ENCODE assay signal across 1 cellular context in the genomic region with DNA sequence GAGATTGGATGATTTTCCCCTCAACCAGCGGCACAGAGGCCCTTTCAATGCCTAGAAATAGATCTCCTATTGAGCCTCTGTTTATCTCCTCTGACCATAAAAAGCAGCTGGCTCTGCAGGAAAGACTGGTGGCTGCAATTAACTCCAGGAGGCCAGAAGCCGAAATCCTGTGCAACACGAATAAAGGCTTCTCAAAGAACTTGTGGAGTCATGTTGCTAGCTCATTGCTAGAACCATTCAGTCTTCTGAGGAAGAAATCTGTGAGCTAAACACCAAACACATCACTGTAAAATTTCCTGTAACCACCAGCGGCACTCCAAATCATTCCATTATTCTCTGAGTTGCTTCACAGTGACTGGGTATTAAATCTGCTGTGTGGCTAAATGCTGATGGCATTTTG.
TF ChIP-seq lines count a peak whose summit lies in the region.

No MANE protein-coding gene starts in this region.

TF ChIP-seq in K562, 482 proteins besides CTCF, POLR2A, EP300 and RAD21 (continued from another document and continues in another):
- TF ChIP-seq, protein P1, sequence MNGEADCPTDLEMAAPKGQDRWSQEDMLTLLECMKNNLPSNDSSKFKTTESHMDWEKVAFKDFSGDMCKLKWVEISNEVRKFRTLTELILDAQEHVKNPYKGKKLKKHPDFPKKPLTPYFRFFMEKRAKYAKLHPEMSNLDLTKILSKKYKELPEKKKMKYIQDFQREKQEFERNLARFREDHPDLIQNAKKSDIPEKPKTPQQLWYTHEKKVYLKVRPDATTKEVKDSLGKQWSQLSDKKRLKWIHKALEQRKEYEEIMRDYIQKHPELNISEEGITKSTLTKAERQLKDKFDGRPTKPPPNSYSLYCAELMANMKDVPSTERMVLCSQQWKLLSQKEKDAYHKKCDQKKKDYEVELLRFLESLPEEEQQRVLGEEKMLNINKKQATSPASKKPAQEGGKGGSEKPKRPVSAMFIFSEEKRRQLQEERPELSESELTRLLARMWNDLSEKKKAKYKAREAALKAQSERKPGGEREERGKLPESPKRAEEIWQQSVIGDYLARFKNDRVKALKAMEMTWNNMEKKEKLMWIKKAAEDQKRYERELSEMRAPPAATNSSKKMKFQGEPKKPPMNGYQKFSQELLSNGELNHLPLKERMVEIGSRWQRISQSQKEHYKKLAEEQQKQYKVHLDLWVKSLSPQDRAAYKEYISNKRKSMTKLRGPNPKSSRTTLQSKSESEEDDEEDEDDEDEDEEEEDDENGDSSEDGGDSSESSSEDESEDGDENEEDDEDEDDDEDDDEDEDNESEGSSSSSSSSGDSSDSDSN (IDR thresholded peaks at IDR 0.05; ENCODE audit: borderline replicate concordance in 1 of 2, low read depth in 2 of 2, low read length in 2 of 2): no peak
- TF ChIP-seq C11orf30 (IDR thresholded peaks at IDR 0.05; ENCODE audit: low read depth) (peak; percentile 59), MCM7 (IDR thresholded peaks at IDR 0.05) (no peak), NEUROD1 (IDR thresholded peaks at IDR 0.05; ENCODE audit: borderline replicate concordance, low read depth, low read length, partially characterized antibody) (no peak), ARID2 (IDR thresholded peaks at IDR 0.05) (no peak), DPF2 (IDR thresholded peaks at IDR 0.05) (peak; percentile 54), HDAC3 (IDR thresholded peaks at IDR 0.05; ENCODE audit: borderline replicate concordance, partially characterized antibody) (peak; percentile 22), CEBPG (CRISPR knock-in tag; IDR thresholded peaks at IDR 0.05) (no peak), CEBPG (tag; conservative IDR thresholded peaks at IDR 0.05 in 1 of 2, IDR thresholded peaks at IDR 0.05 in 1 of 2) (0 out of 4 replicates have a peak, but pooled peaks of 1 of the 2 experiments have one; percentile 7), ILK (tag; IDR thresholded peaks at IDR 0.05; ENCODE audit: borderline replicate concordance, low read depth) (no peak), PHB2 (IDR thresholded peaks at IDR 0.05; ENCODE audit: low read depth) (no peak), ZBTB17 (CRISPR knock-in tag; IDR thresholded peaks at IDR 0.05) (no peak), KDM5B (IDR thresholded peaks at IDR 0.05; ENCODE audit: insufficient replicate concordance, low read depth, low read length) (no peak), TCF3 (CRISPR knock-in tag; IDR thresholded peaks at IDR 0.05) (peak; percentile 64), ZNF232 (CRISPR knock-in tag; IDR thresholded peaks at IDR 0.05) (no peak), DNMT1 (IDR thresholded peaks at IDR 0.05) (no peak), SMARCA4 (IDR thresholded peaks at IDR 0.05) (0 out of 2 replicates have a peak, but pooled peaks have one; percentile 48), CBFA2T3 (IDR thresholded peaks at IDR 0.05) (peak; percentile 75), CTBP1 (IDR thresholded peaks at IDR 0.05; ENCODE audit: borderline replicate concordance) (0 out of 2 replicates have a peak, but pooled peaks have one; percentile 12), SMAD3 (CRISPR knock-in tag; conservative IDR thresholded peaks at IDR 0.05) (no peak), PTBP1 (IDR thresholded peaks at IDR 0.05; ENCODE audit: low read depth, low read length) (no peak), NFE2 (IDR thresholded peaks at IDR 0.05; ENCODE audit: low read depth) (peak; percentile 56)
- TF ChIP-seq, protein P2, sequence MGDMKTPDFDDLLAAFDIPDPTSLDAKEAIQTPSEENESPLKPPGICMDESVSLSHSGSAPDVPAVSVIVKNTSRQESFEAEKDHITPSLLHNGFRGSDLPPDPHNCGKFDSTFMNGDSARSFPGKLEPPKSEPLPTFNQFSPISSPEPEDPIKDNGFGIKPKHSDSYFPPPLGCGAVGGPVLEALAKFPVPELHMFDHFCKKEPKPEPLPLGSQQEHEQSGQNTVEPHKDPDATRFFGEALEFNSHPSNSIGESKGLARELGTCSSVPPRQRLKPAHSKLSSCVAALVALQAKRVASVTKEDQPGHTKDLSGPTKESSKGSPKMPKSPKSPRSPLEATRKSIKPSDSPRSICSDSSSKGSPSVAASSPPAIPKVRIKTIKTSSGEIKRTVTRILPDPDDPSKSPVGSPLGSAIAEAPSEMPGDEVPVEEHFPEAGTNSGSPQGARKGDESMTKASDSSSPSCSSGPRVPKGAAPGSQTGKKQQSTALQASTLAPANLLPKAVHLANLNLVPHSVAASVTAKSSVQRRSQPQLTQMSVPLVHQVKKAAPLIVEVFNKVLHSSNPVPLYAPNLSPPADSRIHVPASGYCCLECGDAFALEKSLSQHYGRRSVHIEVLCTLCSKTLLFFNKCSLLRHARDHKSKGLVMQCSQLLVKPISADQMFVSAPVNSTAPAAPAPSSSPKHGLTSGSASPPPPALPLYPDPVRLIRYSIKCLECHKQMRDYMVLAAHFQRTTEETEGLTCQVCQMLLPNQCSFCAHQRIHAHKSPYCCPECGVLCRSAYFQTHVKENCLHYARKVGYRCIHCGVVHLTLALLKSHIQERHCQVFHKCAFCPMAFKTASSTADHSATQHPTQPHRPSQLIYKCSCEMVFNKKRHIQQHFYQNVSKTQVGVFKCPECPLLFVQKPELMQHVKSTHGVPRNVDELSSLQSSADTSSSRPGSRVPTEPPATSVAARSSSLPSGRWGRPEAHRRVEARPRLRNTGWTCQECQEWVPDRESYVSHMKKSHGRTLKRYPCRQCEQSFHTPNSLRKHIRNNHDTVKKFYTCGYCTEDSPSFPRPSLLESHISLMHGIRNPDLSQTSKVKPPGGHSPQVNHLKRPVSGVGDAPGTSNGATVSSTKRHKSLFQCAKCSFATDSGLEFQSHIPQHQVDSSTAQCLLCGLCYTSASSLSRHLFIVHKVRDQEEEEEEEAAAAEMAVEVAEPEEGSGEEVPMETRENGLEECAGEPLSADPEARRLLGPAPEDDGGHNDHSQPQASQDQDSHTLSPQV (IDR thresholded peaks at IDR 0.05): peak; percentile 34; the same call in 1 of the 2 replicates
- TF ChIP-seq, protein P3, sequence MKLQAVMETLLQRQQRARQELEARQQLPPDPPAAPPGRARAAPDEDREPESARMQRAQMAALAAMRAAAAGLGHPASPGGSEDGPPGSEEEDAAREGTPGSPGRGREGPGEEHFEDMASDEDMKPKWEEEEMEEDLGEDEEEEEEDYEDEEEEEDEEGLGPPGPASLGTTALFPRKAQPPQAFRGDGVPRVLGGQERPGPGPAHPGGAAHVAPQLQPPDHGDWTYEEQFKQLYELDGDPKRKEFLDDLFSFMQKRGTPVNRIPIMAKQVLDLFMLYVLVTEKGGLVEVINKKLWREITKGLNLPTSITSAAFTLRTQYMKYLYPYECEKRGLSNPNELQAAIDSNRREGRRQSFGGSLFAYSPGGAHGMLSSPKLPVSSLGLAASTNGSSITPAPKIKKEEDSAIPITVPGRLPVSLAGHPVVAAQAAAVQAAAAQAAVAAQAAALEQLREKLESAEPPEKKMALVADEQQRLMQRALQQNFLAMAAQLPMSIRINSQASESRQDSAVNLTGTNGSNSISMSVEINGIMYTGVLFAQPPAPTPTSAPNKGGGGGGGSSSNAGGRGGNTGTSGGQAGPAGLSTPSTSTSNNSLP (IDR thresholded peaks at IDR 0.05; ENCODE audit: borderline replicate concordance, low read depth, low read length): 0 out of 2 replicates have a peak, but pooled peaks have one; percentile 15
- TF ChIP-seq, protein P4, sequence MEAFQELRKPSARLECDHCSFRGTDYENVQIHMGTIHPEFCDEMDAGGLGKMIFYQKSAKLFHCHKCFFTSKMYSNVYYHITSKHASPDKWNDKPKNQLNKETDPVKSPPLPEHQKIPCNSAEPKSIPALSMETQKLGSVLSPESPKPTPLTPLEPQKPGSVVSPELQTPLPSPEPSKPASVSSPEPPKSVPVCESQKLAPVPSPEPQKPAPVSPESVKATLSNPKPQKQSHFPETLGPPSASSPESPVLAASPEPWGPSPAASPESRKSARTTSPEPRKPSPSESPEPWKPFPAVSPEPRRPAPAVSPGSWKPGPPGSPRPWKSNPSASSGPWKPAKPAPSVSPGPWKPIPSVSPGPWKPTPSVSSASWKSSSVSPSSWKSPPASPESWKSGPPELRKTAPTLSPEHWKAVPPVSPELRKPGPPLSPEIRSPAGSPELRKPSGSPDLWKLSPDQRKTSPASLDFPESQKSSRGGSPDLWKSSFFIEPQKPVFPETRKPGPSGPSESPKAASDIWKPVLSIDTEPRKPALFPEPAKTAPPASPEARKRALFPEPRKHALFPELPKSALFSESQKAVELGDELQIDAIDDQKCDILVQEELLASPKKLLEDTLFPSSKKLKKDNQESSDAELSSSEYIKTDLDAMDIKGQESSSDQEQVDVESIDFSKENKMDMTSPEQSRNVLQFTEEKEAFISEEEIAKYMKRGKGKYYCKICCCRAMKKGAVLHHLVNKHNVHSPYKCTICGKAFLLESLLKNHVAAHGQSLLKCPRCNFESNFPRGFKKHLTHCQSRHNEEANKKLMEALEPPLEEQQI (IDR thresholded peaks at IDR 0.05): 0 out of 2 replicates have a peak, but pooled peaks have one; percentile 43
- TF ChIP-seq, protein P5, sequence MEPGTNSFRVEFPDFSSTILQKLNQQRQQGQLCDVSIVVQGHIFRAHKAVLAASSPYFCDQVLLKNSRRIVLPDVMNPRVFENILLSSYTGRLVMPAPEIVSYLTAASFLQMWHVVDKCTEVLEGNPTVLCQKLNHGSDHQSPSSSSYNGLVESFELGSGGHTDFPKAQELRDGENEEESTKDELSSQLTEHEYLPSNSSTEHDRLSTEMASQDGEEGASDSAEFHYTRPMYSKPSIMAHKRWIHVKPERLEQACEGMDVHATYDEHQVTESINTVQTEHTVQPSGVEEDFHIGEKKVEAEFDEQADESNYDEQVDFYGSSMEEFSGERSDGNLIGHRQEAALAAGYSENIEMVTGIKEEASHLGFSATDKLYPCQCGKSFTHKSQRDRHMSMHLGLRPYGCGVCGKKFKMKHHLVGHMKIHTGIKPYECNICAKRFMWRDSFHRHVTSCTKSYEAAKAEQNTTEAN (CRISPR knock-in tag; IDR thresholded peaks at IDR 0.05): no peak
- TF ChIP-seq, protein P6, sequence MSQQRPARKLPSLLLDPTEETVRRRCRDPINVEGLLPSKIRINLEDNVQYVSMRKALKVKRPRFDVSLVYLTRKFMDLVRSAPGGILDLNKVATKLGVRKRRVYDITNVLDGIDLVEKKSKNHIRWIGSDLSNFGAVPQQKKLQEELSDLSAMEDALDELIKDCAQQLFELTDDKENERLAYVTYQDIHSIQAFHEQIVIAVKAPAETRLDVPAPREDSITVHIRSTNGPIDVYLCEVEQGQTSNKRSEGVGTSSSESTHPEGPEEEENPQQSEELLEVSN (IDR thresholded peaks at IDR 0.05; ENCODE audit: borderline replicate concordance in 1 of 2, extremely low read depth in 1 of 2, insufficient read depth in 1 of 2, insufficient read length in 1 of 2, low read depth in 1 of 2, low read length in 1 of 2, poor library complexity in 1 of 2, severe bottlenecking in 1 of 2): no peak
- TF ChIP-seq, protein P7, sequence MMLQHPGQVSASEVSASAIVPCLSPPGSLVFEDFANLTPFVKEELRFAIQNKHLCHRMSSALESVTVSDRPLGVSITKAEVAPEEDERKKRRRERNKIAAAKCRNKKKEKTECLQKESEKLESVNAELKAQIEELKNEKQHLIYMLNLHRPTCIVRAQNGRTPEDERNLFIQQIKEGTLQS (IDR thresholded peaks at IDR 0.05): no peak
- TF ChIP-seq, protein P7 (CRISPR knock-in tag; conservative IDR thresholded peaks at IDR 0.05): no peak
- TF ChIP-seq, protein P8, sequence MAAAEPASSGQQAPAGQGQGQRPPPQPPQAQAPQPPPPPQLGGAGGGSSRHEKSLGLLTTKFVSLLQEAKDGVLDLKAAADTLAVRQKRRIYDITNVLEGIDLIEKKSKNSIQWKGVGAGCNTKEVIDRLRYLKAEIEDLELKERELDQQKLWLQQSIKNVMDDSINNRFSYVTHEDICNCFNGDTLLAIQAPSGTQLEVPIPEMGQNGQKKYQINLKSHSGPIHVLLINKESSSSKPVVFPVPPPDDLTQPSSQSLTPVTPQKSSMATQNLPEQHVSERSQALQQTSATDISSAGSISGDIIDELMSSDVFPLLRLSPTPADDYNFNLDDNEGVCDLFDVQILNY (CRISPR knock-in tag; IDR thresholded peaks at IDR 0.05): no peak
- TF ChIP-seq, protein P9, sequence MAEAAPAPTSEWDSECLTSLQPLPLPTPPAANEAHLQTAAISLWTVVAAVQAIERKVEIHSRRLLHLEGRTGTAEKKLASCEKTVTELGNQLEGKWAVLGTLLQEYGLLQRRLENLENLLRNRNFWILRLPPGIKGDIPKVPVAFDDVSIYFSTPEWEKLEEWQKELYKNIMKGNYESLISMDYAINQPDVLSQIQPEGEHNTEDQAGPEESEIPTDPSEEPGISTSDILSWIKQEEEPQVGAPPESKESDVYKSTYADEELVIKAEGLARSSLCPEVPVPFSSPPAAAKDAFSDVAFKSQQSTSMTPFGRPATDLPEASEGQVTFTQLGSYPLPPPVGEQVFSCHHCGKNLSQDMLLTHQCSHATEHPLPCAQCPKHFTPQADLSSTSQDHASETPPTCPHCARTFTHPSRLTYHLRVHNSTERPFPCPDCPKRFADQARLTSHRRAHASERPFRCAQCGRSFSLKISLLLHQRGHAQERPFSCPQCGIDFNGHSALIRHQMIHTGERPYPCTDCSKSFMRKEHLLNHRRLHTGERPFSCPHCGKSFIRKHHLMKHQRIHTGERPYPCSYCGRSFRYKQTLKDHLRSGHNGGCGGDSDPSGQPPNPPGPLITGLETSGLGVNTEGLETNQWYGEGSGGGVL (CRISPR knock-in tag; IDR thresholded peaks at IDR 0.05): no peak
